10 cellular contexts compared by ENCODE assay signal in genomic region chr13:98503175-98504028, GRCh38.
A peak's percentile ranks its signal among the peaks of the same experiment; 100 is the strongest.
DNase-seq lines count a peak whose midpoint lies in the region; ATAC-seq and TF ChIP-seq lines count a peak whose summit lies in the region.
"Had no signal": no experiment of that assay in that cellular context is flagged by ENCODE, and none has a peak within 500 bp of the region (broad histone marks: within the 10 kb centered on the region; RNA-seq: fewer than 3 reads in every experiment).

No MANE protein-coding gene starts in this region.

- no peak overlapping the region for H3K4me3 ChIP-seq in HEK293 (ENCODE audit: low read depth, low read length)
- no peak overlapping the region for H3K4me3 ChIP-seq in brain microvascular endothelial cell (ENCODE audit: low read depth, low read length)
- peak overlapping the region; percentile 4 to 65 (median 25) for H3K4me3 ChIP-seq in skeletal muscle tissue (ENCODE audit: low read length in 3 of 3)

- ATAC-seq in left colon (peak; percentile 47), GM19324 (IDR thresholded peaks at IDR 0.05; ENCODE audit: low FRiP score, unreplicated experiment) (no peak), HG02981 (IDR thresholded peaks at IDR 0.05; ENCODE audit: unreplicated experiment) (no peak)

- H3K9me3 ChIP-seq in HEK293 (ENCODE audit: control insufficient read depth, insufficient read depth, low read depth, low read length) (no peaks in the 10 kb centered on the region), skeletal muscle tissue (ENCODE audit: control insufficient read depth in 3 of 3, low read length in 3 of 3) (no peaks in the 10 kb centered on the region)

- in situ Hi-C loops in brain microvascular endothelial cell (cut with HindIII; ENCODE audit: low pct_ligation_motif_present, low sequenced_read_pairs) = no loop called here

- H3K4me1 ChIP-seq in HEK293 (ENCODE audit: control insufficient read depth, insufficient read depth, low read length) (peaks cover 28% of the 10 kb centered on the region), skeletal muscle tissue (ENCODE audit: control insufficient read depth in 3 of 3, insufficient read depth in 3 of 3, low read length in 3 of 3) (peaks cover 41 to 48% (median 42%) of the 10 kb centered on the region in 3 donors)

- POLR2A ChIA-PET in HEK293 (lab: Yijun Ruan, JAX) = no interaction called here

- DNase-seq in brain microvascular endothelial cell = no peak
- DNase-seq in left colon = no peak
- DNase-seq in NCI-H510A (lab: John Stamatoyannopoulos, UW) = no peak
- DNase-seq in AG20443 (ENCODE audit: low spot score) = no peak
- DNase-seq: effector CD8-positive, alpha-beta T cell; stimulated activated CD4-positive, alpha-beta T cell treated with anti-CD3 and anti-CD28 coated beads, Interleukin-4, amount 100 ng/mL, for 4 hours had no signal

- CTCF ChIA-PET in HEK293 (lab: Yijun Ruan, JAX) = interaction anchor here (1.0 kb wide), 1 partner anchor 150 kb away, joined by 3 read pairs; no protein-coding TSS in a partner anchor

- H3K36me3 ChIP-seq in HEK293 (ENCODE audit: control insufficient read depth in 2 of 2, insufficient read depth in 1 of 2, low read length in 2 of 2) (peaks cover 0 to 15% of the 10 kb centered on the region in 2 experiments; a peak in 1 of 3 replicates), brain microvascular endothelial cell (replicated peaks) (no peaks in the 10 kb centered on the region), skeletal muscle tissue (ENCODE audit: control insufficient read depth in 3 of 3, insufficient read depth in 3 of 3, low read length in 3 of 3) (peaks cover 0 to 5% (median 0%) of the 10 kb centered on the region in 3 donors)

- intact Hi-C loops in left colon (cut with DNase I, micrococcal nuclease) = no loop called here

- H3K9ac ChIP-seq in skeletal muscle tissue (ENCODE audit: low read depth in 1 of 3, low read length in 3 of 3) = peak overlapping the region in 1 of 3 donors; percentile 63

- TF ChIP-seq CTCF in HEK293 (tag by site-specific recombination; IDR thresholded peaks at IDR 0.05) (no peak), brain microvascular endothelial cell (IDR thresholded peaks at IDR 0.05; ENCODE audit: low read depth, low read length, missing control alignments) (no peak)

- H3K27me3 ChIP-seq in brain microvascular endothelial cell (replicated peaks) = no peaks in the 10 kb centered on the region
- H3K27me3 ChIP-seq in skeletal muscle tissue (ENCODE audit: control insufficient read depth in 3 of 3, insufficient read depth in 3 of 3, low read length in 3 of 3) = no peaks in the 10 kb centered on the region

- H3K27ac ChIP-seq in HEK293 (ENCODE audit: extremely low read depth, low read depth, low read length) (no peak overlapping the region), brain microvascular endothelial cell (peak overlapping the region; percentile 39), skeletal muscle tissue (ENCODE audit: low read depth, low read length) (peak overlapping the region; percentile 48)

TF ChIP-seq in HEK293, 187 proteins besides CTCF, POLR2A, EP300 and RAD21 (continues in another document):
- TF ChIP-seq ZNF350 (tag by site-specific recombination; IDR thresholded peaks at IDR 0.05) (no peak), ZNF629 (tag by site-specific recombination; IDR thresholded peaks at IDR 0.05) (no peak), ZEB2 (tag by site-specific recombination; IDR thresholded peaks at IDR 0.05) (no peak), ZNF548 (tag by site-specific recombination; IDR thresholded peaks at IDR 0.05) (no peak), ZNF768 (tag by site-specific recombination; IDR thresholded peaks at IDR 0.05) (no peak), ZNF518A (tag by site-specific recombination; conservative IDR thresholded peaks at IDR 0.05; ENCODE audit: low read depth) (no peak), PRDM1 (tag by site-specific recombination; IDR thresholded peaks at IDR 0.05) (peak; percentile 48), ZNF132 (tag by site-specific recombination; IDR thresholded peaks at IDR 0.05; ENCODE audit: borderline replicate concordance) (no peak), ZNF169 (tag by site-specific recombination; IDR thresholded peaks at IDR 0.05) (no peak), YY1 (tag by site-specific recombination; IDR thresholded peaks at IDR 0.05) (no peak), EGR2 (tag by site-specific recombination; IDR thresholded peaks at IDR 0.05; ENCODE audit: low read depth) (peak; percentile 95), ZFHX2 (tag by site-specific recombination; conservative IDR thresholded peaks at IDR 0.05) (peak; percentile 97), ZNF747 (tag by site-specific recombination; IDR thresholded peaks at IDR 0.05) (no peak), ZNF830 (tag by site-specific recombination; IDR thresholded peaks at IDR 0.05; ENCODE audit: low read depth) (no peak), ZNF658 (tag by site-specific recombination; IDR thresholded peaks at IDR 0.05) (no peak), ZNF174 (tag by site-specific recombination; IDR thresholded peaks at IDR 0.05) (no peak), ZNF23 (tag by site-specific recombination; IDR thresholded peaks at IDR 0.05; ENCODE audit: borderline replicate concordance) (no peak), ZNF626 (tag by site-specific recombination; IDR thresholded peaks at IDR 0.05) (no peak), ZNF114 (tag by site-specific recombination; IDR thresholded peaks at IDR 0.05) (no peak), BCL11A (tag by site-specific recombination; IDR thresholded peaks at IDR 0.05; ENCODE audit: low read depth) (no peak), ZBTB17 (tag by site-specific recombination; IDR thresholded peaks at IDR 0.05) (no peak), ZNF521 (tag by site-specific recombination; IDR thresholded peaks at IDR 0.05) (no peak), ZNF311 (tag by site-specific recombination; IDR thresholded peaks at IDR 0.05; ENCODE audit: borderline replicate concordance) (no peak)
- TF ChIP-seq, protein P1, sequence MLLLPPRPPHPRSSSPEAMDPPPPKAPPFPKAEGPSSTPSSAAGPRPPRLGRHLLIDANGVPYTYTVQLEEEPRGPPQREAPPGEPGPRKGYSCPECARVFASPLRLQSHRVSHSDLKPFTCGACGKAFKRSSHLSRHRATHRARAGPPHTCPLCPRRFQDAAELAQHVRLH (tag by site-specific recombination; IDR thresholded peaks at IDR 0.05) = no peak
- TF ChIP-seq, protein P2, sequence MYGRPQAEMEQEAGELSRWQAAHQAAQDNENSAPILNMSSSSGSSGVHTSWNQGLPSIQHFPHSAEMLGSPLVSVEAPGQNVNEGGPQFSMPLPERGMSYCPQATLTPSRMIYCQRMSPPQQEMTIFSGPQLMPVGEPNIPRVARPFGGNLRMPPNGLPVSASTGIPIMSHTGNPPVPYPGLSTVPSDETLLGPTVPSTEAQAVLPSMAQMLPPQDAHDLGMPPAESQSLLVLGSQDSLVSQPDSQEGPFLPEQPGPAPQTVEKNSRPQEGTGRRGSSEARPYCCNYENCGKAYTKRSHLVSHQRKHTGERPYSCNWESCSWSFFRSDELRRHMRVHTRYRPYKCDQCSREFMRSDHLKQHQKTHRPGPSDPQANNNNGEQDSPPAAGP (tag by site-specific recombination; IDR thresholded peaks at IDR 0.05) = no peak

Comparison
In these comparisons a context has a peak if more than half of its experiments do, and no peak if none do; other contexts are left out.
1. H3K4me3 ChIP-seq: peak in skeletal muscle tissue (3 of 3); none in HEK293 (single experiment) and brain microvascular endothelial cell (single experiment).